ENCODE assay signal across 8 cellular contexts in the genomic region with DNA sequence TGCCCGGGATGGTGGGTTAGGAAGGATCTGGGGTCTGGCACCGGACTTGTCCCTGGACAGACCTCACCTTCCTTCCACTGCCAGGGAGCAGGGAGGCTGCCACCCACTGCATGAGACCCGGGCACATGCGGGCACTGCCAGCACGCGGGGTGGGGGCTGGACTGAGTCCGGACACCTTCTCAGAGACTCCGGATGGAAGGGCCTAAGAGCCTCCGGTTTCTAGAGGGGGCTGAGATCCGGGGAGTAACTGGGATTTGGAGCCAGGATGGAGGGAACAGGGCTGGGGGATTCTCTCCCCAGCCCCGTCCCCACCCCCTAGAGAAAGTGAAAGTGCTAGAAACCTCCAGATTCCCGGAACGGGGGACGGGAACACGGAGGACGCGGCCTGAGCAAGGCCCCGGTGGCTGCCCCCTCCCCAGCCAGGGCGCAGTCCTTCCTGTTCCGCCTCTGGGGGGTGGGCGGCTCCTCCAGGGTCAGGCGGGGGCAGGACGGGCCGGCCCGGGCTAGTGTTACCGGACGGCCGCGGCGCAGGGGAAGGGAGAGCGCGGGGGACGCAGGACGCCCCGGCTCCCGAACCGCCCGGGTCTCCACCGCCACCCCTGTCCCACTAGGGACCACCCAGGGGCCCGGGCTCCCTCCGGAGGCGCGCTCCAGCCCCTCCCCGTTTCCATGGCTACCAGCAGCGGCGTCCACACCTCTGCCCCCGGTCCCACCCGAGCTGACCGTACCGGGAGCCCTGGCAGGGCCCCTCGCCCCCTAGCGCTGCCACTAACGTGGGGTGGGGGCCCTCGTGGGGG. TPM values are rescaled to one million over a fixed set of nuclear protein-coding genes. Genes with fewer than 3 reads are reported as not detected.
A peak's percentile ranks its signal among the peaks of the same experiment; 100 is the strongest.
DNase-seq lines count a peak whose midpoint lies in the region; ATAC-seq, FAIRE-seq and TF ChIP-seq lines count a peak whose summit lies in the region.

No MANE protein-coding gene starts in this region.

- CTCF ChIA-PET in Caco-2 (lab: Charles Lee) = no interaction called here

- H3K4me3 Mint-ChIP-seq in Caco-2 (ENCODE audit: unreplicated experiment) = peak overlapping the region; percentile 77
- H3K4me3 Mint-ChIP-seq in astrocyte (ENCODE audit: unreplicated experiment) = peak overlapping the region; percentile 86

- H3K9me3 Mint-ChIP-seq in Caco-2 (ENCODE audit: unreplicated experiment) (no peaks in the 10 kb centered on the region), astrocyte (ENCODE audit: unreplicated experiment) (no peaks in the 10 kb centered on the region)

- BruUV-seq in Caco-2 (replicated peaks; lab: Mats Ljungman, UMichigan) = TSS peak; percentile 27

- peaks cover 9% of the 10 kb centered on the region for H3K36me3 Mint-ChIP-seq in Caco-2 (ENCODE audit: insufficient read depth, unreplicated experiment)
- peaks cover 2% of the 10 kb centered on the region for H3K36me3 Mint-ChIP-seq in astrocyte (ENCODE audit: low read depth, unreplicated experiment)

- H3K27me3 Mint-ChIP-seq in Caco-2 (ENCODE audit: insufficient read depth, unreplicated experiment) (no peaks in the 10 kb centered on the region), astrocyte (ENCODE audit: low read depth, unreplicated experiment) (peaks cover 7% of the 10 kb centered on the region)

- no peaks in the 10 kb centered on the region for H3K36me3 ChIP-seq in Caco-2 (ENCODE audit: control insufficient read depth, insufficient read depth, low read length)
- peaks cover 35% of the 10 kb centered on the region for H3K36me3 ChIP-seq in MG63
- no peaks in the 10 kb centered on the region for H3K36me3 ChIP-seq in astrocyte (ENCODE audit: insufficient read depth, low read length)
- H3K36me3 ChIP-seq in iPS-15b (ENCODE audit: control insufficient read depth, insufficient read depth, low read length) = peaks cover 4% of the 10 kb centered on the region
- no peaks in the 10 kb centered on the region for H3K36me3 ChIP-seq in small intestine (ENCODE audit: control insufficient read depth in 2 of 2, insufficient read depth in 2 of 2, low read length in 2 of 2)

- 2% methylated on average over 28 to 54 of the region's 54 CpGs for WGBS in small intestine, 3 donors

- H2AFZ ChIP-seq in astrocyte (ENCODE audit: low read depth, low read length) = peak overlapping the region; percentile 10

- H3K27ac ChIP-seq in astrocyte (ENCODE audit: low read depth, low read length) = no peak overlapping the region
- peak overlapping the region; percentile 91 to 96 for H3K27ac ChIP-seq in small intestine (ENCODE audit: low read depth in 1 of 2, low read length in 1 of 2)

- peak; percentile 27 for ATAC-seq in GM21515 (IDR thresholded peaks at IDR 0.05; ENCODE audit: unreplicated experiment)

- intact Hi-C loops in Caco-2 (cut with micrococcal nuclease; ENCODE audit: unreplicated experiment) = no loop called here

- peaks cover 13% of the 10 kb centered on the region for H3K4me1 Mint-ChIP-seq in Caco-2 (ENCODE audit: low read depth, unreplicated experiment)
- H3K4me1 Mint-ChIP-seq in astrocyte (ENCODE audit: low read depth, unreplicated experiment) = no peaks in the 10 kb centered on the region

- H3K4me1 ChIP-seq in Caco-2 = peaks cover 34% of the 10 kb centered on the region
- H3K4me1 ChIP-seq in astrocyte (ENCODE audit: insufficient read depth, low read length) = no peaks in the 10 kb centered on the region
- H3K4me1 ChIP-seq in iPS-15b (ENCODE audit: control insufficient read depth, insufficient read depth, low read length) = peaks cover 11% of the 10 kb centered on the region
- peaks cover 0 to 4% of the 10 kb centered on the region in 2 donors for H3K4me1 ChIP-seq in small intestine (ENCODE audit: control insufficient read depth in 2 of 2, insufficient read depth in 1 of 2, low read depth in 1 of 2, low read length in 1 of 2)

- H3K27me3 ChIP-seq in Caco-2 (replicated peaks; ENCODE audit: control insufficient read depth, insufficient read depth, low read length) = no peaks in the 10 kb centered on the region
- H3K27me3 ChIP-seq in MG63 = no peaks in the 10 kb centered on the region
- peaks cover 19% of the 10 kb centered on the region for H3K27me3 ChIP-seq in astrocyte (ENCODE audit: insufficient read depth, low read length)
- H3K27me3 ChIP-seq in iPS-15b (ENCODE audit: control insufficient read depth, insufficient read depth, low read length) = no peaks in the 10 kb centered on the region
- no peaks in the 10 kb centered on the region for H3K27me3 ChIP-seq in small intestine (ENCODE audit: control insufficient read depth in 2 of 2, insufficient read depth in 2 of 2, low read length in 2 of 2)

- POLR2A ChIA-PET in Caco-2 (lab: Charles Lee) = no interaction called here

- TF ChIP-seq CTCF in Caco-2 (IDR thresholded peaks at IDR 0.05; ENCODE audit: insufficient read depth in 1 of 2, low read depth in 1 of 2, low read length in 1 of 2, severe bottlenecking in 1 of 2, unreplicated experiment in 1 of 2) (no peak), astrocyte (IDR thresholded peaks at IDR 0.05; ENCODE audit: insufficient read depth, low read depth, low read length) (no peak)

- H3K9ac ChIP-seq in astrocyte (ENCODE audit: low read length) (peak overlapping the region; percentile 54), iPS-15b (ENCODE audit: low read depth, low read length) (peak overlapping the region; percentile 73)

- peaks cover 5% of the 10 kb centered on the region for H4K20me1 ChIP-seq in astrocyte (ENCODE audit: insufficient read depth, low read length)

- no peaks in the 10 kb centered on the region for H3K9me3 ChIP-seq in Caco-2
- no peaks in the 10 kb centered on the region for H3K9me3 ChIP-seq in MG63
- H3K9me3 ChIP-seq in astrocyte (ENCODE audit: insufficient read depth, low read depth, low read length) = no peaks in the 10 kb centered on the region
- no peaks in the 10 kb centered on the region for H3K9me3 ChIP-seq in iPS-15b (ENCODE audit: control insufficient read depth, insufficient read depth, low read length)
- no peaks in the 10 kb centered on the region for H3K9me3 ChIP-seq in small intestine (ENCODE audit: control insufficient read depth, low read depth)

- peak overlapping the region; percentile 85 for H3K4me3 ChIP-seq in Caco-2 (ENCODE audit: low read depth, low read length)
- H3K4me3 ChIP-seq in MG63 = peak overlapping the region; percentile 97
- peak overlapping the region; percentile 44 for H3K4me3 ChIP-seq in astrocyte (ENCODE audit: insufficient read depth, low read depth, low read length)
- H3K4me3 ChIP-seq in iPS-15b (ENCODE audit: low read depth, low read length) = peak overlapping the region; percentile 49
- H3K4me3 ChIP-seq in small intestine (ENCODE audit: low read depth in 1 of 2, low read length in 2 of 2) = peak overlapping the region; percentile 92 to 95

- no peaks in the 10 kb centered on the region for H3K79me2 ChIP-seq in astrocyte (ENCODE audit: insufficient read depth, low read length)

- DNase-seq in Caco-2 (peak; percentile 57 to 68), MG63 (peak; percentile 75), astrocyte (ENCODE audit: low read depth) (no peak), small intestine (peak; percentile 41), NCI-H524 treated with DMSO at 0.1 percent for 48 hours (lab: John Stamatoyannopoulos, UW) (no peak), NCI-H2171 treated with DMSO at 0.1 percent for 48 hours (lab: John Stamatoyannopoulos, UW) (no peak)

- no peak for FAIRE-seq in astrocyte (lab: Jason Lieb, UNC)
- no peak for FAIRE-seq in small intestine (lab: Jason Lieb, UNC)

- H3K4me2 ChIP-seq in astrocyte (ENCODE audit: low read length) = peak overlapping the region; percentile 76

- H3K27ac Mint-ChIP-seq in Caco-2 (ENCODE audit: unreplicated experiment) = peak overlapping the region; percentile 72
- H3K27ac Mint-ChIP-seq in astrocyte (ENCODE audit: unreplicated experiment) = peak overlapping the region; percentile 41

RNA-seq across cellular contexts. Expression of gene SLC12A7, which starts 0.7 kb away (rescaled TPM):
- 41.7 and 42.0 TPM in 2 replicates for total RNA-seq in Caco-2 (2022)
- 28.1 and 39.7 TPM in 2 replicates for total RNA-seq in MG63 (2014; rRNA removed; shearing (Covaris generic); ENCODE audit: low replicate concordance)
- 28.6 and 30.5 TPM in 2 replicates for total RNA-seq in astrocyte
- polyA plus RNA-seq in small intestine = 10 to 100 TPM; 32.7 to 49.2 (median 39.8) TPM

Comparison
In these comparisons a context has a peak if more than half of its experiments do, and no peak if none do; other contexts are left out.
1. DNase-seq: peak in Caco-2 (2 of 2), MG63 (single experiment) and small intestine (single experiment); none in astrocyte (single experiment), NCI-H524 treated with DMSO at 0.1 percent for 48 hours (single experiment) and NCI-H2171 treated with DMSO at 0.1 percent for 48 hours (single experiment).
2. H3K4me3 ChIP-seq: peak in every context shown above with its lines; median percentile 97 in MG63; 94 in small intestine; 85 in Caco-2; 49 in iPS-15b; 44 in astrocyte.